10 cellular contexts compared by ENCODE assay signal in genomic region chr10:129958686-129959543, GRCh38. TPM values are rescaled to one million over a fixed set of nuclear protein-coding genes. Genes with fewer than 3 reads are reported as not detected.
DNase-seq lines count a peak whose midpoint lies in the region; ATAC-seq, FAIRE-seq and TF ChIP-seq lines count a peak whose summit lies in the region.
"Had no signal": no experiment of that assay in that cellular context is flagged by ENCODE, and none has a peak within 500 bp of the region (broad histone marks: within the 10 kb centered on the region; RNA-seq: fewer than 3 reads in every experiment).

No MANE protein-coding gene starts in this region.

- H3K9me3 Mint-ChIP-seq in naive thymus-derived CD8-positive, alpha-beta T cell, result peaks cover 0 to 34% (median 4%) of the 10 kb centered on the region in 9 donors

- peaks cover 10 to 34% (median 27%) of the 10 kb centered on the region in 4 donors for H3K4me1 Mint-ChIP-seq in naive thymus-derived CD8-positive, alpha-beta T cell

- FAIRE-seq in GM12891 (lab: Jason Lieb, UNC), result no peak

- H3K36me3 Mint-ChIP-seq in naive thymus-derived CD8-positive, alpha-beta T cell, result peaks cover 4 to 15% (median 6%) of the 10 kb centered on the region in 3 donors

- H3K9me3 ChIP-seq in ectodermal cell (ENCODE audit: control insufficient read depth, low read length), result no peaks in the 10 kb centered on the region

- peaks cover 100% of the 10 kb centered on the region for H3K27me3 ChIP-seq in ectodermal cell (ENCODE audit: control insufficient read depth, insufficient read depth, low read length, poor library complexity, severe bottlenecking)

- DNase-seq in Right ventricle myocardium superior, result peak; percentile 49
- no peak for DNase-seq in Right ventricle myocardium inferior (ENCODE audit: missing footprints)
- DNase-seq in naive thymus-derived CD8-positive, alpha-beta T cell, result no peak
- no peak for DNase-seq in GM12891 (ENCODE audit: insufficient read length, low spot score)
- DNase-seq in NCI-H526 treated with DMSO at 0.1 percent for 48 hours (lab: John Stamatoyannopoulos, UW), result no peak
- no peak for DNase-seq in activated gamma-delta T cell (lab: John Stamatoyannopoulos, UW)

- WGBS in ectodermal cell, 2 experiments, result 0% methylated on average over 99 of the region's 99 CpGs

- intact Hi-C loops in Right ventricle myocardium superior (cut with DNase I) (no loop called here), Right ventricle myocardium inferior (cut with DNase I) (no loop called here)

- H3K4me3 ChIP-seq in ectodermal cell (ENCODE audit: insufficient read depth, low read depth, low read length), result peak overlapping the region; percentile 31

- POLR2A ChIA-PET in naive thymus-derived CD8-positive, alpha-beta T cell (lab: Charles Lee), result no interaction called here

- peaks cover 56 to 84% (median 71%) of the 10 kb centered on the region in 5 donors for H3K27me3 Mint-ChIP-seq in naive thymus-derived CD8-positive, alpha-beta T cell

- H3K27ac ChIP-seq in ectodermal cell (ENCODE audit: insufficient read depth, low read depth, low read length, poor library complexity, severe bottlenecking), result no peak overlapping the region

- peaks cover 15% of the 10 kb centered on the region for H3K4me1 ChIP-seq in ectodermal cell (ENCODE audit: control insufficient read depth, insufficient read depth, low read length)

- no peaks in the 10 kb centered on the region for H3K36me3 ChIP-seq in ectodermal cell (ENCODE audit: control insufficient read depth, insufficient read depth, low read length)

- no peak for TF ChIP-seq POLR2A in GM12891 (IDR thresholded peaks at IDR 0.05; ENCODE audit: low read depth, low read length)

- H3K27ac Mint-ChIP-seq in naive thymus-derived CD8-positive, alpha-beta T cell, result peak overlapping the region in 1 of 10 donors; percentile 60

- ATAC-seq in Right ventricle myocardium superior (ENCODE audit: poor library complexity), result no peak
- ATAC-seq in Right ventricle myocardium inferior, result no peak
- ATAC-seq in naive thymus-derived CD8-positive, alpha-beta T cell, result peak; percentile 19 to 29
- no peak for ATAC-seq in HG03378 (IDR thresholded peaks at IDR 0.05; ENCODE audit: unreplicated experiment)

- H3K4me3 Mint-ChIP-seq in naive thymus-derived CD8-positive, alpha-beta T cell, result peak overlapping the region; percentile 45 to 87 (median 79)

TF ChIP-seq in GM12891, 5 proteins besides CTCF, POLR2A, EP300 and RAD21:
- TF ChIP-seq SPI1 (IDR thresholded peaks at IDR 0.05; ENCODE audit: low read depth, low read length) (no peak), TAF1 (IDR thresholded peaks at IDR 0.05; ENCODE audit: low read depth, low read length) (no peak), POU2F2 (IDR thresholded peaks at IDR 0.05; ENCODE audit: low read depth, low read length) (no peak), PAX5 (IDR thresholded peaks at IDR 0.05; ENCODE audit: insufficient read depth, low read length, severe bottlenecking) (no peak), POLR2AphosphoS5 (IDR thresholded peaks at IDR 0.05; ENCODE audit: low read depth, low read length) (no peak)
TF ChIP-seq in GM12891: peak in this region for 0.

RNA-seq across cellular contexts. Expression of gene EBF3, which starts 5.2 kb away (rescaled TPM):
- total RNA-seq in Right ventricle myocardium superior (6.2 TPM), Right ventricle myocardium inferior (7.9 TPM)
- polyA plus RNA-seq in ectodermal cell (2013, experiment 1 of 4), result 2.3 TPM
- polyA plus RNA-seq in ectodermal cell (2013, experiment 2 of 4), result 2.6 TPM
- 2.8 TPM for polyA plus RNA-seq in ectodermal cell (2013, experiment 3 of 4)
- polyA plus RNA-seq in ectodermal cell (2013, experiment 4 of 4), result 4.4 TPM
- total RNA-seq in naive thymus-derived CD8-positive, alpha-beta T cell, result not detected
- not detected for polyA plus RNA-seq in naive thymus-derived CD8-positive, alpha-beta T cell
- polyA plus RNA-seq in GM12891 (2012; ENCODE audit: low read depth, missing spikeins), result not detected
- total RNA-seq: mononuclear cell, NCI-H460 had no signal

Comparison
In these comparisons a context has a peak if more than half of its experiments do, and no peak if none do; other contexts are left out.
1. ATAC-seq: peak in naive thymus-derived CD8-positive, alpha-beta T cell (2 of 2); none in Right ventricle myocardium superior (single experiment), Right ventricle myocardium inferior (single experiment) and HG03378 (single experiment).